ENCODE assay signal across 9 cellular contexts in genomic region chr17:61551255-61551742, GRCh38. TPM values are rescaled to one million over a fixed set of nuclear protein-coding genes. Genes with fewer than 3 reads are reported as not detected.
A peak's percentile ranks its signal among the peaks of the same experiment; 100 is the strongest.
DNase-seq lines count a peak whose midpoint lies in the region; ATAC-seq and TF ChIP-seq lines count a peak whose summit lies in the region.
"Had no signal": no experiment of that assay in that cellular context is flagged by ENCODE, and none has a peak within 500 bp of the region (broad histone marks: within the 10 kb centered on the region; RNA-seq: fewer than 3 reads in every experiment).

No MANE protein-coding gene starts in this region.

- no peak overlapping the region for H3K9ac ChIP-seq in smooth muscle cell (ENCODE audit: low read depth)

- 10% methylated on average over 6 of the region's 6 CpGs for WGBS in smooth muscle cell (ENCODE audit: low lambda C conversion rate)

- no peak overlapping the region for H3K27ac ChIP-seq in smooth muscle cell (ENCODE audit: low read depth)

- H2AFZ ChIP-seq in smooth muscle cell (ENCODE audit: low read depth): peak overlapping the region; percentile 2

- no peaks in the 10 kb centered on the region for H3K79me2 ChIP-seq in smooth muscle cell (ENCODE audit: low read depth)

- no peaks in the 10 kb centered on the region for H4K20me1 ChIP-seq in smooth muscle cell (ENCODE audit: low read depth)

- no peak overlapping the region for H3K4me2 ChIP-seq in smooth muscle cell

- H3K4me1 ChIP-seq in smooth muscle cell (ENCODE audit: low read depth): no peaks in the 10 kb centered on the region

- no peaks in the 10 kb centered on the region for H3K27me3 ChIP-seq in smooth muscle cell (ENCODE audit: low read depth)

- ATAC-seq in HG02981 (IDR thresholded peaks at IDR 0.05; ENCODE audit: unreplicated experiment) (no peak), HG03139 (IDR thresholded peaks at IDR 0.05; ENCODE audit: unreplicated experiment) (no peak)

- DNase-seq in DMS114 treated with DMSO at 0.1 percent for 48 hours (lab: John Stamatoyannopoulos, UW; ENCODE audit: unreplicated experiment) (peak; percentile 66), HT1080 (ENCODE audit: low read depth) (peak; percentile 55), SK-N-DZ (ENCODE audit: low spot score) (peak; percentile 74), fibroblast of the conjunctiva (ENCODE audit: low read depth) (peak; percentile 34), smooth muscle cell (lab: John Stamatoyannopoulos, UW; ENCODE audit: unreplicated experiment) (no peak)
- no peak for DNase-seq in activated CD4-positive, CD25-positive, alpha-beta regulatory T cell treated with anti-CD3 and anti-CD28 coated beads, Interleukin-2, amount 50 U/mL, for 72 hours
- DNase-seq: left cardiac atrium had no signal

- no peaks in the 10 kb centered on the region for H3F3A ChIP-seq in smooth muscle cell (ENCODE audit: low read depth)

- H3K9me3 ChIP-seq in smooth muscle cell (replicated peaks; ENCODE audit: low read depth): no peaks in the 10 kb centered on the region

- no peaks in the 10 kb centered on the region for H3K36me3 ChIP-seq in smooth muscle cell (ENCODE audit: low read depth)

- H3K4me3 ChIP-seq in smooth muscle cell: no peak overlapping the region

- TF ChIP-seq CTCF in smooth muscle cell (IDR thresholded peaks at IDR 0.05; ENCODE audit: borderline replicate concordance, insufficient read depth, poor library complexity, severe bottlenecking): peak; percentile 72

RNA-seq across cellular contexts. Expression of gene NACA2, which starts 39.7 kb away (rescaled TPM):
- 0.13 TPM in 1 of 2 replicates, not detected in the other for total RNA-seq in HT1080 (2014; rRNA removed; shearing (Covaris generic))
- polyA plus RNA-seq in HT1080 (2015; cell fraction: cytosol; rRNA removed): 0.17 TPM in 1 of 2 replicates, not detected in the other
- not detected in 2 replicates for polyA plus RNA-seq in HT1080 (2015; cell fraction: nucleus; rRNA removed)
- not detected in 2 replicates for polyA plus RNA-seq in SK-N-DZ (2014; cell fraction: cytosol; rRNA removed)
- not detected in 2 replicates for polyA plus RNA-seq in SK-N-DZ (2014; cell fraction: nucleus; rRNA removed)
- not detected in 2 replicates for total RNA-seq in smooth muscle cell
- not detected in 2 replicates for polyA plus RNA-seq in smooth muscle cell
- total RNA-seq: left cardiac atrium had no signal

Comparison
In these comparisons a context has a peak if more than half of its experiments do, and no peak if none do; other contexts are left out.
1. DNase-seq: peak in DMS114 treated with DMSO at 0.1 percent for 48 hours (single experiment), HT1080 (single experiment), SK-N-DZ (single experiment) and fibroblast of the conjunctiva (single experiment); none in smooth muscle cell (single experiment) and activated CD4-positive, CD25-positive, alpha-beta regulatory T cell treated with anti-CD3 and anti-CD28 coated beads, Interleukin-2, amount 50 U/mL, for 72 hours (single experiment).